ENCODE assay signal across 31 cellular contexts in genomic region chr4:19614171-19614570, GRCh38.
"Had no signal": no experiment of that assay in that cellular context is flagged by ENCODE, and none has a peak within 500 bp of the region (broad histone marks: within the 10 kb centered on the region; RNA-seq: fewer than 3 reads in every experiment).

No MANE protein-coding gene starts in this region.

- ATAC-seq: activated CD8-positive, alpha-beta T cell treated with anti-CD3 and anti-CD28 coated beads for 36 hours; activated T-cell treated with anti-CD3 and anti-CD28 coated beads, Interleukin-2, amount 50 U/mL, for 4 hours; activated T-helper 17 cell treated with anti-CD3 and anti-CD28 coated beads, Interleukin-2, amount 50 U/mL, for 72 hours; effector memory CD8-positive, alpha-beta T cell; esophagus mucosa; gastroesophageal sphincter; left colon; sciatic nerve; stimulated activated naive CD8-positive, alpha-beta T cell treated with anti-CD3 and anti-CD28 coated beads, Interleukin-15, Interleukin-2, amounts not matched to agents 100 U/mL and 50 U/mL, for 24 hours; T-helper 17 cell had no signal

- H3K4me1 ChIP-seq: adrenal gland, gastroesophageal sphincter, testis, transverse colon had no signal

- H3K27me3 ChIP-seq: adrenal gland, cardiac muscle cell, gastroesophageal sphincter, hepatocyte, ovary, testis, transverse colon had no signal

- H3K4me1 Mint-ChIP-seq: activated CD4-positive, alpha-beta T cell treated with anti-CD3 and anti-CD28 coated beads, Interleukin-2, amount 10 ng/mL, durations not matched to agents 7 days and 5 days; activated naive CD4-positive, alpha-beta T cell treated with anti-CD3 and anti-CD28 coated beads, Interleukin-2, amount 50 U/mL, for 24 hours; activated T-helper 17 cell treated with anti-CD3 and anti-CD28 coated beads, Interleukin-2, amount 50 U/mL, for 72 hours; mesothelial cell of epicardium; naive B cell; nephron progenitor cell; T-helper 17 cell had no signal

- H3K27me3 Mint-ChIP-seq: activated CD4-positive, alpha-beta T cell treated with anti-CD3 and anti-CD28 coated beads, Interleukin-2, amount 10 ng/mL, durations not matched to agents 7 days and 5 days; activated CD8-positive, alpha-beta T cell treated with anti-CD3 and anti-CD28 coated beads for 36 hours; activated naive CD4-positive, alpha-beta T cell treated with anti-CD3 and anti-CD28 coated beads, Interleukin-2, amount 50 U/mL, for 24 hours; activated T-helper 17 cell treated with anti-CD3 and anti-CD28 coated beads, Interleukin-2, amount 50 U/mL, for 72 hours; effector memory CD8-positive, alpha-beta T cell; naive B cell; progenitor cell of endocrine pancreas; T-helper 17 cell had no signal

- H3K27ac Mint-ChIP-seq: activated CD4-positive, alpha-beta T cell treated with anti-CD3 and anti-CD28 coated beads, Interleukin-2, amount 10 ng/mL, durations not matched to agents 7 days and 5 days; activated CD8-positive, alpha-beta T cell treated with anti-CD3 and anti-CD28 coated beads for 36 hours; activated naive CD4-positive, alpha-beta T cell treated with anti-CD3 and anti-CD28 coated beads, Interleukin-2, amount 50 U/mL, for 24 hours; activated T-helper 17 cell treated with anti-CD3 and anti-CD28 coated beads, Interleukin-2, amount 50 U/mL, for 72 hours; effector memory CD8-positive, alpha-beta T cell; mesothelial cell of epicardium; naive B cell; nephron progenitor cell; progenitor cell of endocrine pancreas; T-helper 17 cell had no signal

- H3K27ac ChIP-seq: adrenal gland, cardiac muscle cell, gastroesophageal sphincter, hepatocyte, ovary, skin epidermis, testis, transverse colon had no signal

- DNase-seq: activated CD4-positive, alpha-beta T cell treated with anti-CD3 and anti-CD28 coated beads for 1 hour; activated CD4-positive, alpha-beta T cell treated with anti-CD3 and anti-CD28 coated beads, Interleukin-2, amount 10 ng/mL, durations not matched to agents 7 days and 5 days; activated CD8-positive, alpha-beta T cell treated with anti-CD3 and anti-CD28 coated beads for 36 hours; activated T-cell treated with anti-CD3 and anti-CD28 coated beads, Interleukin-2, amount 50 U/mL, for 4 hours; adrenal gland; aorta; cortex of kidney; effector memory CD8-positive, alpha-beta T cell; kidney; left colon; naive B cell; nephron progenitor cell; ovary; retina; stimulated activated CD4-positive, alpha-beta T cell treated with anti-CD3 and anti-CD28 coated beads, Interleukin-12 subunit alpha, Interleukin-12 subunit beta, amount 100 ng/mL, for 4 hours; stimulated activated CD4-positive, alpha-beta T cell treated with anti-CD3 and anti-CD28 coated beads, Interleukin-4, amount 100 ng/mL, for 1 hour; stimulated activated naive CD8-positive, alpha-beta T cell treated with anti-CD3 and anti-CD28 coated beads, Interleukin-15, Interleukin-2, amounts not matched to agents 100 U/mL and 50 U/mL, for 24 hours; T-helper 17 cell; T1000; testis; transverse colon had no signal

- H3K4me3 Mint-ChIP-seq: activated CD4-positive, alpha-beta T cell treated with anti-CD3 and anti-CD28 coated beads, Interleukin-2, amount 10 ng/mL, durations not matched to agents 7 days and 5 days; activated CD8-positive, alpha-beta T cell treated with anti-CD3 and anti-CD28 coated beads for 36 hours; activated naive CD4-positive, alpha-beta T cell treated with anti-CD3 and anti-CD28 coated beads, Interleukin-2, amount 50 U/mL, for 24 hours; activated T-cell treated with anti-CD3 and anti-CD28 coated beads, Interleukin-2, amount 50 U/mL, for 4 hours; activated T-helper 17 cell treated with anti-CD3 and anti-CD28 coated beads, Interleukin-2, amount 50 U/mL, for 72 hours; effector memory CD8-positive, alpha-beta T cell; mesothelial cell of epicardium; naive B cell; nephron progenitor cell; T-helper 17 cell had no signal

- H3K4me3 ChIP-seq: adrenal gland, cardiac muscle cell, gastroesophageal sphincter, hepatocyte, ovary, skin epidermis, testis, transverse colon had no signal

- H3K36me3 Mint-ChIP-seq: activated naive CD4-positive, alpha-beta T cell treated with anti-CD3 and anti-CD28 coated beads, Interleukin-2, amount 50 U/mL, for 24 hours; naive B cell had no signal
